In genomic region chr10:133027480-133027879, GRCh38 we compare ENCODE assay signal across 21 cellular contexts.
"Had no signal": no experiment of that assay in that cellular context is flagged by ENCODE, and none has a peak within 500 bp of the region (broad histone marks: within the 10 kb centered on the region; RNA-seq: fewer than 3 reads in every experiment).

No MANE protein-coding gene starts in this region.

- H3K27ac Mint-ChIP-seq: memory B cell; natural killer cell; stimulated activated effector memory CD8-positive, alpha-beta T cell treated with anti-CD3 and anti-CD28 coated beads, Interleukin-12 subunit alpha, Interleukin-12 subunit beta, amount 100 ng/mL, for 72 hours; type B pancreatic cell had no signal

- H3K36me3 Mint-ChIP-seq: natural killer cell; stimulated activated effector memory CD8-positive, alpha-beta T cell treated with anti-CD3 and anti-CD28 coated beads, Interleukin-12 subunit alpha, Interleukin-12 subunit beta, amount 100 ng/mL, for 72 hours; type B pancreatic cell had no signal

- H3K9me3 Mint-ChIP-seq: natural killer cell; stimulated activated effector memory CD8-positive, alpha-beta T cell treated with anti-CD3 and anti-CD28 coated beads, Interleukin-12 subunit alpha, Interleukin-12 subunit beta, amount 100 ng/mL, for 72 hours; type B pancreatic cell had no signal

- H3K4me3 Mint-ChIP-seq: memory B cell; natural killer cell; stimulated activated effector memory CD8-positive, alpha-beta T cell treated with anti-CD3 and anti-CD28 coated beads, Interleukin-12 subunit alpha, Interleukin-12 subunit beta, amount 100 ng/mL, for 72 hours; type B pancreatic cell had no signal

- DNase-seq: central memory CD4-positive, alpha-beta T cell; dorsolateral prefrontal cortex; effector CD4-positive, alpha-beta T cell; heart left ventricle; kidney glomerular epithelial cell; natural killer cell; occipital lobe; ovary; posterior cingulate gyrus; sigmoid colon; stimulated activated CD4-positive, alpha-beta T cell treated with anti-CD3 and anti-CD28 coated beads, Interleukin-2, amount 100 ng/mL, for 24 hours; stimulated activated CD4-positive, alpha-beta T cell treated with anti-CD3 and anti-CD28 coated beads, Interleukin-4, amount 100 ng/mL, for 24 hours; stimulated activated naive CD4-positive, alpha-beta T cell treated with Interleukin-2 at 50 U/mL for 16 hours; stomach; testis; tibial artery had no signal

- H3K4me1 Mint-ChIP-seq: memory B cell; natural killer cell; stimulated activated effector memory CD8-positive, alpha-beta T cell treated with anti-CD3 and anti-CD28 coated beads, Interleukin-12 subunit alpha, Interleukin-12 subunit beta, amount 100 ng/mL, for 72 hours had no signal

- ATAC-seq: gastroesophageal sphincter; heart left ventricle; left lobe of liver; natural killer cell; stimulated activated effector memory CD8-positive, alpha-beta T cell treated with anti-CD3 and anti-CD28 coated beads, Interleukin-12 subunit alpha, Interleukin-12 subunit beta, amount 100 ng/mL, for 72 hours had no signal
